ENCODE assay signal across 11 cellular contexts in the genomic region with DNA sequence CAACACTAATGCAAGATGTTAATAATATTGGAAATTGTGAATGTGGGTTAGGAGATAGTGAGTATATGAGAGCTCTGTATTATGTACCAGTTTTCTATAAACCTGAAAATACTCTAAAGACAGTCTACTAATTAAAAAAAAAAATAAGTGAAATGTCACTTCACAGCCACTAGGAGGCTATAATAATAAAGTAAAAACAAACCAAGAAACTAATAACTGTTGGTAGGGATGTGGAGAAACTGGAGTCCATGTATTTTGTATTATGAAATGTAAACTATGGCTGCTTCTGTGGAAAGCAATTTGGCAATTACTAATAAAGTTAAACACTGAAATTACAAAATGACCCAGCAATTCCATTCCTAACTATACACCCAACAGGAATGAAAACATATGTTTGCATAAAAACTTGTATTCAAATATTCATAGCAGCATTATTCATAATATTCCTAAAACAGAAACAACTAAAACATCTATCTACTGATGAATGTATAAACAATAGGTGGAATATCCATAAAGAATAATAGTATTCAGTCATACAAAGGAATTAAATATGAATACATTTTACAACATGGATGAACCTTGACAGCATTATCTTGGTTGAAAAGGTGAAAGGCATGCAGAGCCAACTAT. TPM values are rescaled to one million over a fixed set of nuclear protein-coding genes. Genes with fewer than 3 reads are reported as not detected.
DNase-seq lines count a peak whose midpoint lies in the region; ATAC-seq and TF ChIP-seq lines count a peak whose summit lies in the region.
"Had no signal": no experiment of that assay in that cellular context is flagged by ENCODE, and none has a peak within 500 bp of the region (broad histone marks: within the 10 kb centered on the region; RNA-seq: fewer than 3 reads in every experiment).

No MANE protein-coding gene starts in this region.

- H3K36me3 Mint-ChIP-seq in activated naive CD4-positive, alpha-beta T cell treated with anti-CD3 and anti-CD28 coated beads, Interleukin-2, amount 10 ng/mL, durations not matched to agents 7 days and 5 days: no peaks in the 10 kb centered on the region

- no peak overlapping the region for H3K4me3 Mint-ChIP-seq in activated naive CD4-positive, alpha-beta T cell treated with anti-CD3 and anti-CD28 coated beads, Interleukin-2, amount 10 ng/mL, durations not matched to agents 7 days and 5 days
- H3K4me3 Mint-ChIP-seq: activated T-helper 17 cell treated with anti-CD3 and anti-CD28 coated beads, Interleukin-2, amount 50 U/mL, for 72 hours; T-helper 1 cell treated with Interleukin-12 subunit alpha and Interleukin-12 subunit beta and Interleukin-4 antibody, amounts not matched to agents 30 μg/mL and 1 μg/mL, for 36 hours had no signal

- H3K23ac ChIP-seq in mesenchymal stem cell (ENCODE audit: low read length in 2 of 2): no peak overlapping the region

- in situ Hi-C loops in GM13977 (cut with MboI; ENCODE audit: low pct_unique_long_range_greater_than_20kb, low sequenced_read_pairs, unreplicated experiment): no loop called here
- in situ Hi-C loops in SK-MEL-5 (cut with HindIII; ENCODE audit: low pct_unique_long_range_greater_than_20kb, low sequenced_read_pairs): no loop called here

- no peak overlapping the region for H3K14ac ChIP-seq in mesenchymal stem cell (ENCODE audit: low read length in 2 of 2)

- ATAC-seq in HG02759 (IDR thresholded peaks at IDR 0.05; ENCODE audit: unreplicated experiment): peak; percentile 56
- no peak for ATAC-seq in GM19463 (IDR thresholded peaks at IDR 0.05; ENCODE audit: unreplicated experiment)
- ATAC-seq: activated T-helper 17 cell treated with anti-CD3 and anti-CD28 coated beads, Interleukin-2, amount 50 U/mL, for 72 hours had no signal

- H3K27me3 Mint-ChIP-seq in activated naive CD4-positive, alpha-beta T cell treated with anti-CD3 and anti-CD28 coated beads, Interleukin-2, amount 10 ng/mL, durations not matched to agents 7 days and 5 days: no peaks in the 10 kb centered on the region
- H3K27me3 Mint-ChIP-seq: activated T-helper 17 cell treated with anti-CD3 and anti-CD28 coated beads, Interleukin-2, amount 50 U/mL, for 72 hours had no signal

- no peak overlapping the region for H3K27ac Mint-ChIP-seq in activated naive CD4-positive, alpha-beta T cell treated with anti-CD3 and anti-CD28 coated beads, Interleukin-2, amount 10 ng/mL, durations not matched to agents 7 days and 5 days
- H3K27ac Mint-ChIP-seq: activated T-helper 17 cell treated with anti-CD3 and anti-CD28 coated beads, Interleukin-2, amount 50 U/mL, for 72 hours; T-helper 1 cell treated with Interleukin-12 subunit alpha and Interleukin-12 subunit beta and Interleukin-4 antibody, amounts not matched to agents 30 μg/mL and 1 μg/mL, for 36 hours had no signal

- no peak overlapping the region for H4K91ac ChIP-seq in mesenchymal stem cell (ENCODE audit: low read length)

- H3K9ac ChIP-seq in mesenchymal stem cell (ENCODE audit: low read length): no peak overlapping the region

- H2BK15ac ChIP-seq in mesenchymal stem cell (ENCODE audit: low read depth, poor library complexity, severe bottlenecking): no peak overlapping the region

- H3K4me2 ChIP-seq in mesenchymal stem cell (ENCODE audit: low read length, poor library complexity, severe bottlenecking): no peak overlapping the region

- no peaks in the 10 kb centered on the region for H3K79me1 ChIP-seq in mesenchymal stem cell (replicated peaks; ENCODE audit: low read length, poor library complexity, severe bottlenecking)

- no peaks in the 10 kb centered on the region for H3K36me3 ChIP-seq in mesenchymal stem cell (ENCODE audit: control insufficient read depth in 1 of 2, insufficient read depth in 2 of 2, low read depth in 1 of 2, low read length in 2 of 2)
- H3K36me3 ChIP-seq: thyroid gland had no signal

- H3K27ac ChIP-seq in mesenchymal stem cell (ENCODE audit: low read length, poor library complexity, severe bottlenecking): no peak overlapping the region
- H3K27ac ChIP-seq: thyroid gland had no signal

- no peak overlapping the region for H2BK12ac ChIP-seq in mesenchymal stem cell (ENCODE audit: low read length in 2 of 2)

- no peak overlapping the region for H3K18ac ChIP-seq in mesenchymal stem cell (ENCODE audit: low read depth in 1 of 2, low read length in 2 of 2)

- H3K4me1 ChIP-seq in mesenchymal stem cell (ENCODE audit: control insufficient read depth, insufficient read depth, low read depth, low read length): no peaks in the 10 kb centered on the region

- H3K9me3 Mint-ChIP-seq in activated naive CD4-positive, alpha-beta T cell treated with anti-CD3 and anti-CD28 coated beads, Interleukin-2, amount 10 ng/mL, durations not matched to agents 7 days and 5 days: peaks cover 2% of the 10 kb centered on the region

- no peaks in the 10 kb centered on the region for H3K4me1 Mint-ChIP-seq in activated naive CD4-positive, alpha-beta T cell treated with anti-CD3 and anti-CD28 coated beads, Interleukin-2, amount 10 ng/mL, durations not matched to agents 7 days and 5 days
- H3K4me1 Mint-ChIP-seq: activated T-helper 17 cell treated with anti-CD3 and anti-CD28 coated beads, Interleukin-2, amount 50 U/mL, for 72 hours had no signal

- DNase-seq in GM13977 (ENCODE audit: low spot score) (peak; percentile 4), SK-MEL-5 (ENCODE audit: low read depth, low spot score) (peak; percentile 12), mesenchymal stem cell (peak; percentile 8), HuH-7 (ENCODE audit: low spot score) (no peak)
- no peak for DNase-seq in activated naive CD4-positive, alpha-beta T cell treated with anti-CD3 and anti-CD28 coated beads, Interleukin-2, amount 10 ng/mL, durations not matched to agents 7 days and 5 days
- DNase-seq: NCI-H1048, thyroid gland had no signal

- H2BK5ac ChIP-seq in mesenchymal stem cell (ENCODE audit: low read depth, low read length, poor library complexity, severe bottlenecking): no peak overlapping the region

- H3K9me3 ChIP-seq in mesenchymal stem cell (ENCODE audit: control insufficient read depth, low read length): no peaks in the 10 kb centered on the region
- H3K9me3 ChIP-seq: thyroid gland had no signal

- no peaks in the 10 kb centered on the region for H3K27me3 ChIP-seq in mesenchymal stem cell (ENCODE audit: control insufficient read depth in 1 of 2, insufficient read depth in 1 of 2, low read length in 2 of 2)
- H3K27me3 ChIP-seq: thyroid gland had no signal

- H3K4ac ChIP-seq in mesenchymal stem cell (ENCODE audit: low read depth in 1 of 2, low read length in 2 of 2): no peak overlapping the region

- H4K8ac ChIP-seq in mesenchymal stem cell (ENCODE audit: low read length): no peak overlapping the region

- no peak overlapping the region for H2AK5ac ChIP-seq in mesenchymal stem cell (ENCODE audit: low read length, severe bottlenecking)

- H2BK120ac ChIP-seq in mesenchymal stem cell (ENCODE audit: low read depth, low read length): no peak overlapping the region

- no peak overlapping the region for H3K4me3 ChIP-seq in mesenchymal stem cell (ENCODE audit: insufficient read depth in 1 of 2, low read depth in 1 of 2, low read length in 2 of 2)
- H3K4me3 ChIP-seq: thyroid gland had no signal

- no peak overlapping the region for H2AFZ ChIP-seq in mesenchymal stem cell (ENCODE audit: low read depth, low read length)

- TF ChIP-seq CTCF in GM13977 (IDR thresholded peaks at IDR 0.05; ENCODE audit: extremely low read depth, insufficient read depth, missing control alignments): peak; percentile 28

- CTCF ChIA-PET in activated naive CD4-positive, alpha-beta T cell treated with anti-CD3 and anti-CD28 coated beads, Interleukin-2, amount 10 ng/mL, durations not matched to agents 7 days and 5 days (lab: Charles Lee): no interaction called here

RNA-seq across cellular contexts. Expression of gene CCDC178, which starts 36.2 kb away (rescaled TPM):
- total RNA-seq in SK-MEL-5 (2014; rRNA removed; shearing (Covaris generic)): 0.13 TPM in 1 of 2 replicates, not detected in the other
- polyA plus RNA-seq in SK-MEL-5 (2015; cell fraction: cytosol; rRNA removed): 0.11 TPM in 1 of 2 replicates, not detected in the other
- polyA plus RNA-seq in SK-MEL-5 (2015; cell fraction: nucleus; rRNA removed): not detected in 2 replicates
- polyA plus RNA-seq in mesenchymal stem cell (2013, experiment 1 of 2): 3.1 TPM
- 2.9 TPM for polyA plus RNA-seq in mesenchymal stem cell (2013, experiment 2 of 2)
- total RNA-seq: activated T-helper 17 cell treated with anti-CD3 and anti-CD28 coated beads, Interleukin-2, amount 50 U/mL, for 72 hours had no signal

Comparison
In these comparisons a context has a peak if more than half of its experiments do, and no peak if none do; other contexts are left out.
1. DNase-seq: peak in GM13977 (single experiment), SK-MEL-5 (single experiment) and mesenchymal stem cell (single experiment); none in activated naive CD4-positive, alpha-beta T cell treated with anti-CD3 and anti-CD28 coated beads, Interleukin-2, amount 10 ng/mL, durations not matched to agents 7 days and 5 days (single experiment) and HuH-7 (single experiment).